In the genomic region with DNA sequence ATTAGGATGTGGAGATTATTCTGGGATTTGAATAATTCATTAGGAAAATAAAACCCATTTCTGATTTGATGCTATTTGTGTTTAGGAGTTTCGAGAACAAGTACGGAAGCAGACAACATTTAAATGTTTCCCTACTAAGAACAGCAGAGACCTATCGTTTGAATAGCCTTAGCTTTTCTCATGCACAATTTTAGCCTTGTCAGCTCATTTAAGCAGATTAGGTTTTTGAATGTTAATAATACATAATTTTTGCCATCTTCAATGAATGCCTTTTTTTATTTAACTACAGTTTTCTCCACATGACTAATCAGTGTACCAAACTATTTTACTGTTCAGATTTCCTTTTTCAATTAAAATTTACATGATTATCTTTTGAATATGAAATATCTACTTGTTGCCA, we compare ENCODE assay signal across 27 cellular contexts.
"Had no signal": no experiment of that assay in that cellular context is flagged by ENCODE, and none has a peak within 500 bp of the region (broad histone marks: within the 10 kb centered on the region; RNA-seq: fewer than 3 reads in every experiment).

No MANE protein-coding gene starts in this region.

- ATAC-seq: stimulated activated effector memory CD8-positive, alpha-beta T cell treated with anti-CD3 and anti-CD28 coated beads, Interleukin-12 subunit alpha, Interleukin-12 subunit beta, amount 100 ng/mL, for 72 hours; stimulated activated memory B cell treated with anti-CD40 and anti-IgM and Interleukin-4, amounts not matched to agents 10 μg/mL and 1 μg/mL and 100 μg/mL, for 72 hours; stimulated activated naive B cell treated with anti-CD40 and anti-IgM and Interleukin-4, amounts not matched to agents 10 μg/mL and 1 μg/mL and 100 μg/mL, for 72 hours; stimulated activated naive CD8-positive, alpha-beta T cell treated with anti-CD3 and anti-CD28 coated beads, Interleukin-15, amount 100 ng/mL, for 72 hours; stimulated activated naive CD8-positive, alpha-beta T cell treated with anti-CD3 and anti-CD28 coated beads, Interleukin-15, Interleukin-2, amounts not matched to agents 100 U/mL and 50 U/mL, for 24 hours; upper lobe of right lung had no signal

- H3K36me3 ChIP-seq: stomach, suprapubic skin, thoracic aorta, thyroid gland, tibial artery, tibial nerve, transverse colon, upper lobe of left lung, upper lobe of right lung, uterus, vagina had no signal

- H3K4me1 ChIP-seq: stomach, suprapubic skin, testis, tibial artery, tibial nerve, transverse colon, upper lobe of left lung, upper lobe of right lung, uterus, vagina had no signal

- DNase-seq: stimulated activated CD4-positive, alpha-beta T cell treated with anti-CD3 and anti-CD28 coated beads, Interleukin-2, amount 100 ng/mL, for 48 hours; stimulated activated CD4-positive, alpha-beta T cell treated with anti-CD3 and anti-CD28 coated beads, Interleukin-4, amount 100 ng/mL, for 1 hour; stimulated activated CD4-positive, alpha-beta T cell treated with anti-CD3 and anti-CD28 coated beads, Interleukin-4, amount 100 ng/mL, for 24 hours; stimulated activated CD4-positive, alpha-beta T cell treated with anti-CD3 and anti-CD28 coated beads, Interleukin-4, amount 100 ng/mL, for 4 hours; stimulated activated CD8-positive, alpha-beta memory T cell treated with anti-CD3 and anti-CD28 coated beads, Interleukin-4, amount 100 ng/mL, for 48 hours; stimulated activated naive B cell treated with anti-CD40 and anti-IgM and Interleukin-4, amounts not matched to agents 10 μg/mL and 1 μg/mL and 100 μg/mL, for 72 hours; stimulated activated naive CD4-positive, alpha-beta T cell; stimulated activated naive CD4-positive, alpha-beta T cell treated with Interleukin-2 at 50 U/mL for 16 hours; stimulated activated naive CD8-positive, alpha-beta T cell treated with anti-CD3 and anti-CD28 coated beads, Interleukin-15, amount 100 ng/mL, for 72 hours; stimulated activated naive CD8-positive, alpha-beta T cell treated with anti-CD3 and anti-CD28 coated beads, Interleukin-15, Interleukin-2, amounts not matched to agents 100 U/mL and 50 U/mL, for 24 hours; stomach; substantia nigra; testis; thyroid gland; tibial artery; transverse colon; trophoblast cell; upper lobe of left lung; upper lobe of right lung; uterus had no signal

- H3K27me3 ChIP-seq: stomach, suprapubic skin, testis, thyroid gland, tibial artery, tibial nerve, transverse colon, upper lobe of left lung, upper lobe of right lung, uterus, vagina had no signal

- FAIRE-seq: urothelium cell line had no signal

- H3K27ac ChIP-seq: stomach, suprapubic skin, testis, thoracic aorta, thyroid gland, tibial artery, tibial nerve, transverse colon, upper lobe of left lung, upper lobe of right lung, uterus, vagina had no signal

- H3K4me3 ChIP-seq: stomach, suprapubic skin, testis, thoracic aorta, thyroid gland, tibial artery, tibial nerve, transverse colon, upper lobe of left lung, upper lobe of right lung, uterus, vagina had no signal

- H3K9me3 ChIP-seq: thoracic aorta, thyroid gland, transverse colon, uterus, vagina had no signal
